ENCODE assay signal across 30 cellular contexts in genomic region chr15:93420050-93420452, GRCh38.
DNase-seq lines count a peak whose midpoint lies in the region; ATAC-seq, FAIRE-seq and TF ChIP-seq lines count a peak whose summit lies in the region.
"Had no signal": no experiment of that assay in that cellular context is flagged by ENCODE, and none has a peak within 500 bp of the region (broad histone marks: within the 10 kb centered on the region; RNA-seq: fewer than 3 reads in every experiment).

No MANE protein-coding gene starts in this region.

- H3K27me3 Mint-ChIP-seq in stimulated activated naive CD8-positive, alpha-beta T cell treated with anti-CD3 and anti-CD28 coated beads, Interleukin-15, Interleukin-2, amounts not matched to agents 100 ng/mL and 50 ng/mL, for 24 hours = no peaks in the 10 kb centered on the region
- H3K27me3 Mint-ChIP-seq in CD4-positive, alpha-beta memory T cell = peaks cover 5 to 6% of the 10 kb centered on the region in 2 donors
- H3K27me3 Mint-ChIP-seq: B cell had no signal

- H3K4me3 ChIP-seq in HepG2 (replicated peaks in 1 of 3; ENCODE audit: insufficient read depth in 1 of 3, low read depth in 2 of 3, low read length in 3 of 3) (no peak overlapping the region), right lobe of liver (no peak overlapping the region), bronchial epithelial cell (ENCODE audit: low read depth, low read length) (no peak overlapping the region)
- H3K4me3 ChIP-seq in CD4-positive, alpha-beta memory T cell (ENCODE audit: low read length in 2 of 2) = no peak overlapping the region
- H3K4me3 ChIP-seq: heart right ventricle, tibial artery had no signal

- no peak overlapping the region for H2AFZ ChIP-seq in HepG2 (ENCODE audit: low read length)
- H2AFZ ChIP-seq: parathyroid adenoma had no signal

- no peaks in the 10 kb centered on the region for H3K4me1 Mint-ChIP-seq in stimulated activated naive CD8-positive, alpha-beta T cell treated with anti-CD3 and anti-CD28 coated beads, Interleukin-15, Interleukin-2, amounts not matched to agents 100 ng/mL and 50 ng/mL, for 24 hours (ENCODE audit: low read depth)
- no peaks in the 10 kb centered on the region for H3K4me1 Mint-ChIP-seq in CD4-positive, alpha-beta memory T cell
- H3K4me1 Mint-ChIP-seq: B cell had no signal

- ATAC-seq in HepG2 = peak; percentile 31; the same call in 1 of the 3 replicates
- ATAC-seq in right lobe of liver = no peak
- ATAC-seq: activated naive CD4-positive, alpha-beta T cell treated with anti-CD3 and anti-CD28 coated beads, Interleukin-2, amount 50 U/mL, for 72 hours; heart right ventricle; left ventricle myocardium superior had no signal

- no peak for DNase-seq in HepG2 (ENCODE audit: low spot score)
- no peak for DNase-seq in right lobe of liver
- DNase-seq in KBM-7 = peak; percentile 1
- DNase-seq in bronchial epithelial cell (ENCODE audit: low read depth) = peak; percentile 32
- no peak for DNase-seq in CD4-positive, alpha-beta memory T cell
- DNase-seq in stimulated activated CD8-positive, alpha-beta memory T cell treated with anti-CD3 and anti-CD28 coated beads, Interleukin-4, amount 100 ng/mL, for 48 hours = no peak
- no peak for DNase-seq in stimulated activated CD4-positive, alpha-beta T cell treated with anti-CD3 and anti-CD28 coated beads, Interleukin-4, amount 100 ng/mL, for 24 hours
- DNase-seq: aorta; caudate nucleus; cortex of kidney; DMS153; foreskin melanocyte; heart right ventricle; kidney; left ventricle myocardium superior; NCI-H1417; NCI-H2081; NCI-H524 treated with DMSO at 0.1 percent for 48 hours; NK-92 treated with Interleukin-12 subunit alpha and Interleukin-12 subunit beta, amount 100 ng/mL, for 24 hours; retina; SK-N-SH; small intestine; tibial artery had no signal

- TF ChIP-seq RAD21 in HepG2 (CRISPR knock-in tag; IDR thresholded peaks at IDR 0.05) = no peak

- in situ Hi-C loops in HepG2 (cut with HindIII; ENCODE audit: extremely low pct_ligation_motif_present, low pct_unique_long_range_greater_than_20kb) (no loop called here), KBM-7 (cut with MboI; ENCODE audit: low pct_unique_long_range_greater_than_20kb, low sequenced_read_pairs) (no loop called here)

- intact Hi-C loops in HepG2 (cut with micrococcal nuclease; ENCODE audit: unreplicated experiment) (no loop called here), right lobe of liver (cut with DNase I) (no loop called here)
- intact Hi-C loops in CD4-positive, alpha-beta memory T cell (cut with micrococcal nuclease) = no loop called here

- peak overlapping the region; percentile 9 for H3K27ac Mint-ChIP-seq in stimulated activated naive CD8-positive, alpha-beta T cell treated with anti-CD3 and anti-CD28 coated beads, Interleukin-15, Interleukin-2, amounts not matched to agents 100 ng/mL and 50 ng/mL, for 24 hours
- H3K27ac Mint-ChIP-seq in CD4-positive, alpha-beta memory T cell = no peak overlapping the region
- H3K27ac Mint-ChIP-seq: B cell; T-helper 1 cell treated with Interleukin-12 subunit alpha and Interleukin-12 subunit beta and Interleukin-4 antibody, amounts not matched to agents 30 μg/mL and 1 μg/mL, for 36 hours had no signal

- no peak for TF ChIP-seq CTCF in HepG2 (CRISPR knock-in tag; IDR thresholded peaks at IDR 0.05)
- no peak for TF ChIP-seq CTCF in right lobe of liver (IDR thresholded peaks at IDR 0.05)
- no peak for TF ChIP-seq CTCF in bronchial epithelial cell (IDR thresholded peaks at IDR 0.05; ENCODE audit: insufficient read depth, low read length, severe bottlenecking)

- TF ChIP-seq EP300 in HepG2 (IDR thresholded peaks at IDR 0.05; ENCODE audit: low read depth in 2 of 2, low read length in 2 of 2) (no peak), HepG2 (CRISPR knock-in tag; IDR thresholded peaks at IDR 0.05; ENCODE audit: borderline replicate concordance) (no peak)

- no peaks in the 10 kb centered on the region for H3K9me3 Mint-ChIP-seq in stimulated activated naive CD8-positive, alpha-beta T cell treated with anti-CD3 and anti-CD28 coated beads, Interleukin-15, Interleukin-2, amounts not matched to agents 100 ng/mL and 50 ng/mL, for 24 hours
- H3K9me3 Mint-ChIP-seq in CD4-positive, alpha-beta memory T cell = peaks cover 0 to 1% (median 0%) of the 10 kb centered on the region in 8 donors
- H3K9me3 Mint-ChIP-seq: activated naive CD4-positive, alpha-beta T cell treated with anti-CD3 and anti-CD28 coated beads, Interleukin-2, amount 50 U/mL, for 72 hours; T-helper 1 cell treated with Interleukin-12 subunit alpha and Interleukin-12 subunit beta and Interleukin-4 antibody, amounts not matched to agents 30 μg/mL and 1 μg/mL, for 36 hours had no signal

- no peak overlapping the region for H3K9ac ChIP-seq in HepG2 (ENCODE audit: insufficient read depth, low read depth, low read length)
- H3K9ac ChIP-seq: parathyroid adenoma, SK-N-SH had no signal

- POLR2A ChIA-PET in HepG2 (lab: Yijun Ruan, JAX) = no interaction called here
- POLR2A ChIA-PET in CD4-positive, alpha-beta memory T cell (lab: Charles Lee; ENCODE audit: partially characterized antibody) = no interaction called here

- no peak overlapping the region for H3K4me3 Mint-ChIP-seq in stimulated activated naive CD8-positive, alpha-beta T cell treated with anti-CD3 and anti-CD28 coated beads, Interleukin-15, Interleukin-2, amounts not matched to agents 100 ng/mL and 50 ng/mL, for 24 hours
- H3K4me3 Mint-ChIP-seq in CD4-positive, alpha-beta memory T cell = no peak overlapping the region
- H3K4me3 Mint-ChIP-seq: B cell; T-helper 1 cell treated with Interleukin-12 subunit alpha and Interleukin-12 subunit beta and Interleukin-4 antibody, amounts not matched to agents 30 μg/mL and 1 μg/mL, for 36 hours had no signal

- no peaks in the 10 kb centered on the region for H3K36me3 Mint-ChIP-seq in stimulated activated naive CD8-positive, alpha-beta T cell treated with anti-CD3 and anti-CD28 coated beads, Interleukin-15, Interleukin-2, amounts not matched to agents 100 ng/mL and 50 ng/mL, for 24 hours (ENCODE audit: low read depth)
- H3K36me3 Mint-ChIP-seq in CD4-positive, alpha-beta memory T cell = no peaks in the 10 kb centered on the region
- H3K36me3 Mint-ChIP-seq: activated naive CD4-positive, alpha-beta T cell treated with anti-CD3 and anti-CD28 coated beads, Interleukin-2, amount 50 U/mL, for 72 hours had no signal

- BruUV-seq in HepG2 (replicated peaks; lab: Mats Ljungman, UMichigan) = no TSS peak

- no peaks in the 10 kb centered on the region for H4K20me1 ChIP-seq in HepG2 (ENCODE audit: insufficient read depth, low read length)

- no peaks in the 10 kb centered on the region for H3K79me2 ChIP-seq in HepG2 (ENCODE audit: insufficient read depth, low read length)
- H3K79me2 ChIP-seq: parathyroid adenoma had no signal

- H3K4me1 ChIP-seq in HepG2 (ENCODE audit: insufficient read depth, low read length) (no peaks in the 10 kb centered on the region), right lobe of liver (no peaks in the 10 kb centered on the region)
- H3K4me1 ChIP-seq in CD4-positive, alpha-beta memory T cell (ENCODE audit: insufficient read depth, low read length) = no peaks in the 10 kb centered on the region
- H3K4me1 ChIP-seq: parathyroid adenoma, tibial artery had no signal

- H3K27ac ChIP-seq in HepG2 (ENCODE audit: extremely low read length, insufficient read depth, low read length) = no peak overlapping the region
- no peak overlapping the region for H3K27ac ChIP-seq in right lobe of liver
- no peak overlapping the region for H3K27ac ChIP-seq in CD4-positive, alpha-beta memory T cell (ENCODE audit: low read depth, low read length)
- H3K27ac ChIP-seq: heart right ventricle, parathyroid adenoma, tibial artery had no signal

- CTCF ChIA-PET in HepG2 (lab: Yijun Ruan, JAX; ENCODE audit: low intra/inter-chr PET ratio, low total read pairs) = no interaction called here
- CTCF ChIA-PET in CD4-positive, alpha-beta memory T cell (lab: Charles Lee; ENCODE audit: partially characterized antibody) = no interaction called here

- H3K4me2 ChIP-seq in HepG2 (ENCODE audit: low read depth, low read length) = no peak overlapping the region
- H3K4me2 ChIP-seq: SK-N-SH had no signal

- H3K9me3 ChIP-seq in HepG2 (ENCODE audit: low read length) (no peaks in the 10 kb centered on the region), right lobe of liver (no peaks in the 10 kb centered on the region)
- no peaks in the 10 kb centered on the region for H3K9me3 ChIP-seq in CD4-positive, alpha-beta memory T cell (ENCODE audit: control insufficient read depth in 1 of 2, low read length in 2 of 2)
- H3K9me3 ChIP-seq: heart right ventricle, SK-N-SH, tibial artery had no signal

- no peak for TF ChIP-seq POLR2A in HepG2 (IDR thresholded peaks at IDR 0.05; ENCODE audit: insufficient read depth in 1 of 2, low read depth in 2 of 2, low read length in 2 of 2)
- TF ChIP-seq POLR2A in right lobe of liver (IDR thresholded peaks at IDR 0.05) = no peak

- H3K27me3 ChIP-seq in HepG2 (ENCODE audit: control insufficient read depth in 1 of 2, insufficient read depth in 2 of 2, low read length in 2 of 2) (peaks cover 2 to 32% of the 10 kb centered on the region in 2 experiments; a peak in 4 of 5 replicates), right lobe of liver (no peaks in the 10 kb centered on the region), bronchial epithelial cell (ENCODE audit: control insufficient read depth, insufficient read depth, low read length) (no peaks in the 10 kb centered on the region)
- no peaks in the 10 kb centered on the region for H3K27me3 ChIP-seq in CD4-positive, alpha-beta memory T cell (ENCODE audit: insufficient read depth, low read length)

- no peak for FAIRE-seq in HepG2 (lab: Jason Lieb, UNC)
- FAIRE-seq in bronchial epithelial cell (lab: Jason Lieb, UNC) = no peak
- FAIRE-seq: GM12892, HTR-8/SVneo, kidney, small intestine had no signal

- no peaks in the 10 kb centered on the region for H3K36me3 ChIP-seq in HepG2 (replicated peaks in 1 of 2; ENCODE audit: control insufficient read depth in 1 of 2, insufficient read depth in 2 of 2, low read length in 2 of 2)
- H3K36me3 ChIP-seq in right lobe of liver = no peaks in the 10 kb centered on the region
- H3K36me3 ChIP-seq in bronchial epithelial cell (ENCODE audit: control insufficient read depth, insufficient read depth, low read length) = no peaks in the 10 kb centered on the region
- H3K36me3 ChIP-seq in CD4-positive, alpha-beta memory T cell (ENCODE audit: insufficient read depth, low read length) = no peaks in the 10 kb centered on the region
- H3K36me3 ChIP-seq: heart right ventricle, tibial artery had no signal

- WGBS in HepG2 (ENCODE audit: low lambda C conversion rate) = no CpG with 5 or more reads among the region's 1 CpG
- 40% methylated on average over 1 of the region's 1 CpG for WGBS in right lobe of liver (ENCODE audit: insufficient coverage, low coverage, low lambda C conversion rate, missing lambda C conversion rate)

TF ChIP-seq in HepG2, 621 proteins besides CTCF, POLR2A, EP300 and RAD21 (continues in another document):
- no peak for TF ChIP-seq NR2F6 (IDR thresholded peaks at IDR 0.05)
- TF ChIP-seq NR2F6 (CRISPR knock-in tag; IDR thresholded peaks at IDR 0.05) = no peak
- no peak for TF ChIP-seq HES4 (CRISPR knock-in tag; IDR thresholded peaks at IDR 0.05; ENCODE audit: borderline replicate concordance)
- no peak for TF ChIP-seq HMGA1 (CRISPR knock-in tag; conservative IDR thresholded peaks at IDR 0.05)
- TF ChIP-seq GTF3A (CRISPR knock-in tag; conservative IDR thresholded peaks at IDR 0.05) = peak; percentile 100
- no peak for TF ChIP-seq NR2C2 (CRISPR knock-in tag; IDR thresholded peaks at IDR 0.05; ENCODE audit: borderline replicate concordance)
- no peak for TF ChIP-seq TP53 (CRISPR knock-in tag; conservative IDR thresholded peaks at IDR 0.05)

Comparison
In these comparisons a context has a peak if more than half of its experiments do, and no peak if none do; other contexts are left out.
1. DNase-seq: peak in KBM-7 (single experiment) and bronchial epithelial cell (single experiment); none in HepG2 (single experiment), right lobe of liver (0 of 3), CD4-positive, alpha-beta memory T cell (0 of 5), stimulated activated CD8-positive, alpha-beta memory T cell treated with anti-CD3 and anti-CD28 coated beads, Interleukin-4, amount 100 ng/mL, for 48 hours (single experiment) and stimulated activated CD4-positive, alpha-beta T cell treated with anti-CD3 and anti-CD28 coated beads, Interleukin-4, amount 100 ng/mL, for 24 hours (single experiment).